In genomic region chr9:36959681-36960574, GRCh38 we compare ENCODE assay signal across 17 cellular contexts.
"Had no signal": no experiment of that assay in that cellular context is flagged by ENCODE, and none has a peak within 500 bp of the region (broad histone marks: within the 10 kb centered on the region; RNA-seq: fewer than 3 reads in every experiment).

No MANE protein-coding gene starts in this region.

- H3K27me3 ChIP-seq: vagina had no signal

- H3K4me1 ChIP-seq: gastroesophageal sphincter, psoas muscle had no signal

- ATAC-seq: gastroesophageal sphincter, heart right ventricle, psoas muscle, right cardiac atrium had no signal

- H3K27ac ChIP-seq: brain microvascular endothelial cell, coronary artery, gastroesophageal sphincter, heart right ventricle, psoas muscle, suprapubic skin, transverse colon, vagina had no signal

- H3K36me3 ChIP-seq: brain microvascular endothelial cell, gastroesophageal sphincter, heart right ventricle, suprapubic skin, transverse colon, vagina had no signal

- H3K4me3 ChIP-seq: coronary artery, gastroesophageal sphincter, heart right ventricle, psoas muscle, suprapubic skin, transverse colon, vagina had no signal

- DNase-seq: activated CD4-positive, alpha-beta memory T cell treated with anti-CD3 and anti-CD28 coated beads, Interleukin-2, amount 10 ng/mL, durations not matched to agents 7 days and 5 days; activated CD4-positive, alpha-beta T cell treated with anti-CD3 and anti-CD28 coated beads for 48 hours; activated CD4-positive, CD25-positive, alpha-beta regulatory T cell; activated naive CD4-positive, alpha-beta T cell treated with anti-CD3 and anti-CD28 coated beads, Interleukin-2, amount 50 U/mL, for 16 hours; activated T-cell treated with anti-CD3 and anti-CD28 coated beads, Interleukin-2, amount 50 U/mL, for 24 hours; aorta; brain microvascular endothelial cell; heart right ventricle; psoas muscle; right cardiac atrium; stimulated activated CD4-positive, alpha-beta T cell treated with anti-CD3 and anti-CD28 coated beads, Interleukin-2, amount 100 ng/mL, for 24 hours; transverse colon had no signal

- FAIRE-seq: endometrium had no signal

- H3K9me3 ChIP-seq: heart right ventricle, psoas muscle, suprapubic skin, transverse colon, vagina had no signal
